In genomic region chr1:6497215-6497866, GRCh38 we compare ENCODE assay signal across 8 cellular contexts. TPM values are rescaled to one million over a fixed set of nuclear protein-coding genes. Genes with fewer than 3 reads are reported as not detected.
DNase-seq lines count a peak whose midpoint lies in the region; ATAC-seq and TF ChIP-seq lines count a peak whose summit lies in the region.

No MANE protein-coding gene starts in this region.

- CTCF ChIA-PET in PC-3 (lab: Charles Lee) = no interaction called here

- H3K4me3 ChIP-seq in PC-3 (ENCODE audit: low read length) (peak overlapping the region; percentile 89), cardiac muscle cell (peak overlapping the region; percentile 93)

- in situ Hi-C loops in GM13976 (cut with MboI; ENCODE audit: low sequenced_read_pairs, unreplicated experiment) = no loop called here

- no peaks in the 10 kb centered on the region for H4K20me1 ChIP-seq in PC-3 (ENCODE audit: low read length)

- H3K36me3 ChIP-seq in PC-3 (ENCODE audit: low read depth, low read length) = no peaks in the 10 kb centered on the region
- H3K36me3 ChIP-seq in cardiac muscle cell = no peaks in the 10 kb centered on the region

- no TSS peak for BruUV-seq in PC-3 (replicated peaks; lab: Mats Ljungman, UMichigan)

- H3K79me2 ChIP-seq in PC-3 (ENCODE audit: low read length) = peaks cover 3% of the 10 kb centered on the region; the same call in 1 of the 2 replicates

- peak overlapping the region; percentile 66 for H3K9ac ChIP-seq in PC-3 (ENCODE audit: low read length)

- no peaks in the 10 kb centered on the region for H3K9me2 ChIP-seq in PC-3 (replicated peaks; ENCODE audit: low read length)

- no peaks in the 10 kb centered on the region for H3K9me3 ChIP-seq in PC-3 (ENCODE audit: low read length)
- H3K9me3 ChIP-seq in cardiac muscle cell (ENCODE audit: low read depth) = no peaks in the 10 kb centered on the region

- H3K4me2 ChIP-seq in PC-3 (ENCODE audit: low read length) = peak overlapping the region; percentile 99

- peak overlapping the region; percentile 96 for H2AFZ ChIP-seq in PC-3 (ENCODE audit: low read length)

- H3K4me1 ChIP-seq in PC-3 (ENCODE audit: insufficient read depth, low read length) (peaks cover 27% of the 10 kb centered on the region), cardiac muscle cell (ENCODE audit: low read depth) (peaks cover 5% of the 10 kb centered on the region)

- TF ChIP-seq CTCF in GM13976 (IDR thresholded peaks at IDR 0.05; ENCODE audit: borderline replicate concordance, control extremely low read depth, extremely low read depth, insufficient read depth, missing control alignments) = no peak
- no peak for TF ChIP-seq CTCF in PC-3 (conservative IDR thresholded peaks at IDR 0.05; ENCODE audit: low read depth, low read length)
- TF ChIP-seq CTCF in cardiac muscle cell (IDR thresholded peaks at IDR 0.05; ENCODE audit: low read depth, low read length) = no peak

- H3K27ac ChIP-seq in PC-3 (ENCODE audit: low read length) (no peak overlapping the region), cardiac muscle cell (no peak overlapping the region)

- intact Hi-C loops in PC-3 (cut with micrococcal nuclease) (no loop called here), posterior cingulate gyrus (cut with DNase I) (no loop called here)

- no peaks in the 10 kb centered on the region for H3F3A ChIP-seq in PC-3 (ENCODE audit: low read length, unreplicated experiment)

- ATAC-seq in PC-3 = peak; percentile 80
- no peak for ATAC-seq in HG03442 (IDR thresholded peaks at IDR 0.05; ENCODE audit: unreplicated experiment)
- ATAC-seq in GM18909 (IDR thresholded peaks at IDR 0.05; ENCODE audit: poor library complexity, unreplicated experiment) = no peak

- DNase-seq in GM13976 (ENCODE audit: low spot score) (peak; percentile 80), PC-3 (peak; percentile 77), cardiac muscle cell (ENCODE audit: low read depth in 1 of 2, low spot score in 1 of 2) (peak; percentile 48 to 86), posterior cingulate gyrus (peak in 6 of 10 donors; percentile 28 to 91 (median 66)), SKM-1 (lab: John Stamatoyannopoulos, UW; ENCODE audit: unreplicated experiment) (no peak)
- DNase-seq in activated naive CD4-positive, alpha-beta T cell treated with anti-CD3 and anti-CD28 coated beads, Interleukin-2, amount 50 U/mL, for 16 hours = peak; percentile 52

- H3K27me3 ChIP-seq in PC-3 (ENCODE audit: low read length) (no peaks in the 10 kb centered on the region), cardiac muscle cell (no peaks in the 10 kb centered on the region)

- POLR2A ChIA-PET in PC-3 (lab: Charles Lee; ENCODE audit: unreplicated experiment) = interaction anchor here (0.7 kb wide), 1 partner anchor 24 kb away, joined by 3 read pairs; no protein-coding TSS in a partner anchor

RNA-seq across cellular contexts. Expression of gene PLEKHG5, which starts 5.9 kb away (rescaled TPM):
- total RNA-seq in PC-3 (2014; rRNA removed) = 42.8 and 66.1 TPM in 2 replicates
- 21.8 and 34.8 TPM in 2 replicates for total RNA-seq in cardiac muscle cell
- polyA plus RNA-seq in cardiac muscle cell = 9.6 and 18.7 TPM in 2 replicates

RNA-seq across cellular contexts. Expression of gene TNFRSF25, which starts 31.4 kb away (rescaled TPM):
- total RNA-seq in PC-3 (2014; rRNA removed) (42.5 and 60.1 TPM in 2 replicates), cardiac muscle cell (24.4 and 31.4 TPM in 2 replicates)
- polyA plus RNA-seq in cardiac muscle cell = 11.3 and 11.8 TPM in 2 replicates

RNA-seq across cellular contexts. Expression of gene NOL9, which starts 57.0 kb away (rescaled TPM):
- 79.1 and 102 TPM in 2 replicates for total RNA-seq in PC-3 (2014; rRNA removed)
- 22.4 and 33.2 TPM in 2 replicates for total RNA-seq in cardiac muscle cell
- 12.9 and 16.7 TPM in 2 replicates for polyA plus RNA-seq in cardiac muscle cell

RNA-seq across cellular contexts. Expression of gene TAS1R1, which starts 57.8 kb away (rescaled TPM):
- total RNA-seq in PC-3 (2014; rRNA removed) (not detected in 2 replicates), cardiac muscle cell (not detected in 2 replicates)
- 0.17 TPM in 1 of 2 replicates, not detected in the other for polyA plus RNA-seq in cardiac muscle cell
